In the genomic region with DNA sequence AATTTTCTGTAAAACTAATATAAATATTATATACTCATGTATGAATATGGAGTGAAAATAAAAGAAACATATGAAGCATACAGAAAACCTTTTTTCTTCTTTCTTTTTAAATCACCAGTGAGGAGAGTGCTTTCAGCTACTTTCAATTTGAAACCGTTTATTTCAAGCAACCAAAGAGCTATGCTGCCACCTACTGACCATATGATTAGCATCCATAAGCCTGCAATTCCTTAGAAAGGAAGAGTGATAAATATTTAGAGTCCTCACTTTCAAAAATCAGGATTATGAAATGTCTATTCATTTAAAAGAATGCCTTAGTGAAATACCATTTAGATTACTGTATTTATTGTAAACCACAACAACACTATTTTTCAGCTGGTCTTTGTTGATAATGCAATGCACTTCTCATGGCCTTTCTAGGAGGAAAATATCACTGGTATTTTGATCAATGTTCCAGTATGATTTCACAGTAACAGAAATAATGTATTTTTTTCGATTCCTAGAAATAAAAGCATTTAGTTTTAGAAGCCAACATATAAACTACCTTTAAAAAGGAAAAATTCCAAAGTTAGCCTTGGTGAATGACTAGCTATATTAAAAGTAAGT, we compare ENCODE assay signal across 8 cellular contexts.
DNase-seq lines count a peak whose midpoint lies in the region; TF ChIP-seq lines count a peak whose summit lies in the region.

No MANE protein-coding gene starts in this region.

- no peak overlapping the region for H3K4me3 ChIP-seq in GM23248
- H3K4me3 ChIP-seq in Jurkat, Clone E6-1 (ENCODE audit: low read length) = no peak overlapping the region
- H3K4me3 ChIP-seq in OCI-LY3 (ENCODE audit: low read length) = no peak overlapping the region
- H3K4me3 ChIP-seq in colonic mucosa = no peak overlapping the region

- H2AFZ ChIP-seq in GM23248 = peak overlapping the region; percentile 79
- H2AFZ ChIP-seq in OCI-LY3 (ENCODE audit: low read depth, low read length) = 0 out of 2 replicates have a peak overlapping the region, but pooled peaks have one; percentile 0

- H3K36me3 ChIP-seq in GM23248 (ENCODE audit: low read depth) (no peaks in the 10 kb centered on the region), OCI-LY3 (replicated peaks; ENCODE audit: low read depth, low read length) (no peaks in the 10 kb centered on the region), colonic mucosa (no peaks in the 10 kb centered on the region)

- no peak overlapping the region for H3K27ac ChIP-seq in GM23248
- H3K27ac ChIP-seq in OCI-LY3 (ENCODE audit: low read length) = no peak overlapping the region
- H3K27ac ChIP-seq in colonic mucosa = no peak overlapping the region

- no peaks in the 10 kb centered on the region for H3K9me2 ChIP-seq in GM23248 (ENCODE audit: insufficient read depth)

- peak; percentile 7 to 30 for DNase-seq in stimulated activated CD4-positive, alpha-beta T cell treated with anti-CD3 and anti-CD28 coated beads, Interleukin-2, amount 100 ng/mL, for 48 hours
- DNase-seq in stimulated activated CD4-positive, alpha-beta T cell treated with anti-CD3 and anti-CD28 coated beads, Interleukin-1b, Interleukin-23, amount 100 ng/mL, for 48 hours = no peak
- DNase-seq in GM23248 (peak; percentile 80), colonic mucosa (peak; percentile 37), medulla oblongata (ENCODE audit: extremely low spot score) (peak; percentile 90), occipital lobe (lab: John Stamatoyannopoulos, UW) (no peak)
- DNase-seq in Jurkat, Clone E6-1 (ENCODE audit: low read depth, low spot score) = peak; percentile 58

- no peaks in the 10 kb centered on the region for H3K9me3 ChIP-seq in GM23248 (ENCODE audit: low read depth)
- no peaks in the 10 kb centered on the region for H3K9me3 ChIP-seq in OCI-LY3 (ENCODE audit: insufficient read depth, low read length)
- H3K9me3 ChIP-seq in colonic mucosa = no peaks in the 10 kb centered on the region

- H3K27me3 ChIP-seq in GM23248 (replicated peaks; ENCODE audit: insufficient read depth) = no peaks in the 10 kb centered on the region
- no peaks in the 10 kb centered on the region for H3K27me3 ChIP-seq in OCI-LY3 (ENCODE audit: low read depth, low read length)
- H3K27me3 ChIP-seq in colonic mucosa = no peaks in the 10 kb centered on the region

- peaks cover 7% of the 10 kb centered on the region for H3K4me1 ChIP-seq in GM23248 (ENCODE audit: insufficient read depth)
- H3K4me1 ChIP-seq in OCI-LY3 (ENCODE audit: low read length) = peaks cover 7% of the 10 kb centered on the region
- H3K4me1 ChIP-seq in colonic mucosa = no peaks in the 10 kb centered on the region

- H3F3A ChIP-seq in GM23248 (ENCODE audit: insufficient read depth) = no peaks in the 10 kb centered on the region

- H4K20me1 ChIP-seq in GM23248 (ENCODE audit: insufficient read depth) = no peaks in the 10 kb centered on the region
- H4K20me1 ChIP-seq in OCI-LY3 (ENCODE audit: insufficient read depth, low read length) = no peaks in the 10 kb centered on the region

- H3K9ac ChIP-seq in GM23248 = no peak overlapping the region; the same call in 1 of the 2 replicates
- H3K9ac ChIP-seq in OCI-LY3 (ENCODE audit: low read length) = peak overlapping the region; percentile 2; the same call in 1 of the 2 replicates
- no peak overlapping the region for H3K9ac ChIP-seq in colonic mucosa (ENCODE audit: low read depth in 2 of 2, low read length in 2 of 2)

- intact Hi-C loops in colonic mucosa (cut with DNase I) = no loop called here

- 0 to 4% methylated on average over 2 of the region's 2 CpGs for WGBS in GM23248 (ENCODE audit: low coverage in 1 of 2, low lambda C conversion rate in 2 of 2, missing lambda C conversion rate in 2 of 2), 2 experiments

- H3K4me2 ChIP-seq in GM23248 (ENCODE audit: unreplicated experiment) (peak overlapping the region; percentile 51), OCI-LY3 (ENCODE audit: low read length) (no peak overlapping the region)

- in situ Hi-C loops in GM23248 (cut with MboI) = no loop called here

- peak; percentile 99 for TF ChIP-seq CTCF in OCI-LY3 (IDR thresholded peaks at IDR 0.05; ENCODE audit: low read depth, low read length)
- peak; percentile 69 for TF ChIP-seq CTCF in colonic mucosa (IDR thresholded peaks at IDR 0.05)

- H3K79me2 ChIP-seq in GM23248 (ENCODE audit: insufficient read depth) = no peaks in the 10 kb centered on the region
- H3K79me2 ChIP-seq in OCI-LY3 (ENCODE audit: low read length) = no peaks in the 10 kb centered on the region

Comparison
In these comparisons a context has a peak if more than half of its experiments do, and no peak if none do; other contexts are left out.
1. DNase-seq: peak in stimulated activated CD4-positive, alpha-beta T cell treated with anti-CD3 and anti-CD28 coated beads, Interleukin-2, amount 100 ng/mL, for 48 hours (2 of 2), GM23248 (single experiment), Jurkat, Clone E6-1 (single experiment), colonic mucosa (single experiment) and medulla oblongata (single experiment); none in stimulated activated CD4-positive, alpha-beta T cell treated with anti-CD3 and anti-CD28 coated beads, Interleukin-1b, Interleukin-23, amount 100 ng/mL, for 48 hours (single experiment) and occipital lobe (single experiment).